ENCODE assay signal across 1 cellular context in genomic region chr7:128895320-128895719, GRCh38.
TF ChIP-seq lines count a peak whose summit lies in the region.

No MANE protein-coding gene starts in this region.

TF ChIP-seq in K562, 482 proteins besides CTCF, POLR2A, EP300 and RAD21:
- TF ChIP-seq PTTG1 (tag; IDR thresholded peaks at IDR 0.05; ENCODE audit: low read depth): peak; percentile 62; the same call in 1 of the 2 replicates
- TF ChIP-seq KAT8 (IDR thresholded peaks at IDR 0.05; ENCODE audit: low read depth): no peak
- TF ChIP-seq MEF2D (tag; conservative IDR thresholded peaks at IDR 0.05; ENCODE audit: low read depth): peak; percentile 53; the same call in 1 of the 2 replicates
- no peak for TF ChIP-seq NFE2 (IDR thresholded peaks at IDR 0.05; ENCODE audit: low read depth)
- TF ChIP-seq ID3 (CRISPR knock-in tag; IDR thresholded peaks at IDR 0.05): no peak; the same call in 1 of the 2 replicates
- peak; percentile 48; the same call in 1 of the 2 replicates for TF ChIP-seq ID3 (tag; IDR thresholded peaks at IDR 0.05)
- TF ChIP-seq PTRF (tag; IDR thresholded peaks at IDR 0.05): peak; percentile 56; the same call in 1 of the 2 replicates
- TF ChIP-seq NR2C1 (IDR thresholded peaks at IDR 0.05): no peak
- TF ChIP-seq NR2C1 (tag; IDR thresholded peaks at IDR 0.05): peak; percentile 52; the same call in 1 of the 2 replicates
- TF ChIP-seq SP1 (CRISPR knock-in tag; IDR thresholded peaks at IDR 0.05): no peak
- TF ChIP-seq ZNF395 (CRISPR knock-in tag; IDR thresholded peaks at IDR 0.05): 0 out of 2 replicates have a peak, but pooled peaks have one; percentile 27
- TF ChIP-seq ARID4B (CRISPR knock-in tag; IDR thresholded peaks at IDR 0.05): no peak
- TF ChIP-seq TEAD2 (tag; IDR thresholded peaks at IDR 0.05): no peak
- TF ChIP-seq DDX20 (tag; IDR thresholded peaks at IDR 0.05; ENCODE audit: low read depth): peak; percentile 70; the same call in 1 of the 2 replicates
- TF ChIP-seq ZKSCAN8 (CRISPR knock-in tag; IDR thresholded peaks at IDR 0.05): no peak
- TF ChIP-seq ZNF766 (CRISPR knock-in tag; conservative IDR thresholded peaks at IDR 0.05): 0 out of 2 replicates have a peak, but pooled peaks have one; percentile 35
- 0 out of 2 replicates have a peak, but pooled peaks have one; percentile 21 for TF ChIP-seq SMAD4 (CRISPR knock-in tag; conservative IDR thresholded peaks at IDR 0.05)
- TF ChIP-seq PYGO2 (tag; IDR thresholded peaks at IDR 0.05): no peak
